Comparison of ENCODE assay signal across 11 cellular contexts in genomic region chr19:45913874-45914830, GRCh38. TPM values are rescaled to one million over a fixed set of nuclear protein-coding genes. Genes with fewer than 3 reads are reported as not detected.
DNase-seq lines count a peak whose midpoint lies in the region; ATAC-seq and TF ChIP-seq lines count a peak whose summit lies in the region.
"Had no signal": no experiment of that assay in that cellular context is flagged by ENCODE, and none has a peak within 500 bp of the region (broad histone marks: within the 10 kb centered on the region; RNA-seq: fewer than 3 reads in every experiment).

Gene NANOS2, minus strand, starts transcription at chr19:45914778. Its CDS starts 85 bp downstream, at chr19:45914693.

- H3K9me3 ChIP-seq in MG63 (no peaks in the 10 kb centered on the region), trophoblast cell (ENCODE audit: insufficient read depth, low read depth, low read length) (no peaks in the 10 kb centered on the region)
- H3K9me3 ChIP-seq: neutrophil had no signal

- no peak within 1 kb of the TSS for H2BK120ac ChIP-seq in trophoblast cell (ENCODE audit: insufficient read depth, low read length, poor library complexity)

- no CpG with 5 or more reads among the region's 44 CpGs for WGBS in trophoblast cell (ENCODE audit: extremely low coverage, insufficient coverage, insufficient read length)

- H3K27me3 ChIP-seq in MG63: peaks cover 21% of the 10 kb centered on the region
- H3K27me3 ChIP-seq in dorsolateral prefrontal cortex: peaks cover 0 to 4% (median 0%) of the 10 kb centered on the region in 45 donors
- H3K27me3 ChIP-seq in trophoblast cell (ENCODE audit: insufficient read depth, low read length): no peaks in the 10 kb centered on the region

- no peak within 1 kb of the TSS for H3K4me3 ChIP-seq in MG63
- H3K4me3 ChIP-seq in dorsolateral prefrontal cortex: no peak within 1 kb of the TSS
- no peak within 1 kb of the TSS for H3K4me3 ChIP-seq in trophoblast cell (ENCODE audit: low read depth, low read length)

- H3K9me3 Mint-ChIP-seq in activated CD4-positive, alpha-beta T cell treated with anti-CD3 and anti-CD28 coated beads for 36 hours (ENCODE audit: low read depth): no peaks in the 10 kb centered on the region
- no peaks in the 10 kb centered on the region for H3K9me3 Mint-ChIP-seq in activated T-cell treated with anti-CD3 and anti-CD28 coated beads, Interleukin-2, amount 50 U/mL, for 4 hours
- H3K9me3 Mint-ChIP-seq: T-helper 1 cell treated with Interleukin-12 subunit alpha and Interleukin-12 subunit beta and Interleukin-4 antibody, amounts not matched to agents 30 μg/mL and 1 μg/mL, for 36 hours had no signal

- no peak for ATAC-seq in activated CD4-positive, alpha-beta T cell treated with anti-CD3 and anti-CD28 coated beads for 36 hours
- ATAC-seq in HG03469 (IDR thresholded peaks at IDR 0.05; ENCODE audit: unreplicated experiment): no peak
- ATAC-seq in activated T-cell treated with anti-CD3 and anti-CD28 coated beads, Interleukin-2, amount 50 U/mL, for 4 hours: no peak

- H3K4me3 Mint-ChIP-seq in activated CD4-positive, alpha-beta T cell treated with anti-CD3 and anti-CD28 coated beads for 36 hours: no peak within 1 kb of the TSS
- no peak within 1 kb of the TSS for H3K4me3 Mint-ChIP-seq in activated T-cell treated with anti-CD3 and anti-CD28 coated beads, Interleukin-2, amount 50 U/mL, for 4 hours
- H3K4me3 Mint-ChIP-seq: T-helper 1 cell treated with Interleukin-12 subunit alpha and Interleukin-12 subunit beta and Interleukin-4 antibody, amounts not matched to agents 30 μg/mL and 1 μg/mL, for 36 hours had no signal

- H3K27ac Mint-ChIP-seq in activated CD4-positive, alpha-beta T cell treated with anti-CD3 and anti-CD28 coated beads for 36 hours: no peak within 1 kb of the TSS
- H3K27ac Mint-ChIP-seq: T-helper 1 cell treated with Interleukin-12 subunit alpha and Interleukin-12 subunit beta and Interleukin-4 antibody, amounts not matched to agents 30 μg/mL and 1 μg/mL, for 36 hours had no signal

- intact Hi-C loops in activated CD4-positive, alpha-beta T cell treated with anti-CD3 and anti-CD28 coated beads for 36 hours (cut with DNase I, micrococcal nuclease): no loop called here
- intact Hi-C loops in dorsolateral prefrontal cortex (cut with DNase I): no loop called here

- H3K18ac ChIP-seq in trophoblast cell (ENCODE audit: low read length): no peak within 1 kb of the TSS

- TF ChIP-seq CTCF in dorsolateral prefrontal cortex (IDR thresholded peaks at IDR 0.05 in 54 of 56, conservative IDR thresholded peaks at IDR 0.05 in 2 of 56; ENCODE audit: low read depth in 1 of 56, partially characterized antibody in 56 of 56): peak in 32 of 56 donors; percentile 6 to 47 (median 28)

- no peak within 1 kb of the TSS for H3K27ac ChIP-seq in dorsolateral prefrontal cortex
- no peak within 1 kb of the TSS for H3K27ac ChIP-seq in trophoblast cell (ENCODE audit: low read depth, low read length)
- H3K27ac ChIP-seq: neutrophil had no signal

- peaks cover 2% of the 10 kb centered on the region for H3K4me1 Mint-ChIP-seq in activated CD4-positive, alpha-beta T cell treated with anti-CD3 and anti-CD28 coated beads for 36 hours
- H3K4me1 Mint-ChIP-seq in activated T-cell treated with anti-CD3 and anti-CD28 coated beads, Interleukin-2, amount 50 U/mL, for 4 hours (ENCODE audit: low read depth): no peaks in the 10 kb centered on the region

- H3K4ac ChIP-seq in trophoblast cell (ENCODE audit: low read depth, low read length): no peak within 1 kb of the TSS

- DNase-seq in activated CD4-positive, alpha-beta T cell treated with anti-CD3 and anti-CD28 coated beads for 36 hours: peak; percentile 27
- DNase-seq in activated CD4-positive, alpha-beta T cell treated with anti-CD3 and anti-CD28 coated beads, Interleukin-2, amount 50 U/mL, for 4 hours: no peak
- DNase-seq in MG63: peak; percentile 48
- DNase-seq in dorsolateral prefrontal cortex: no peak
- DNase-seq in trophoblast cell: peak; percentile 27 to 63
- DNase-seq in HCEC 1CT: no peak
- DNase-seq in activated T-cell treated with anti-CD3 and anti-CD28 coated beads, Interleukin-2, amount 50 U/mL, for 4 hours: no peak

- H2AK5ac ChIP-seq in trophoblast cell (ENCODE audit: low read length): no peak within 1 kb of the TSS

- no peak within 1 kb of the TSS for H3K9ac ChIP-seq in trophoblast cell (ENCODE audit: low read length)

- no peaks in the 10 kb centered on the region for H3K79me2 ChIP-seq in trophoblast cell (ENCODE audit: control insufficient read depth, insufficient read depth, low read length, poor library complexity)

- H2BK5ac ChIP-seq in trophoblast cell (ENCODE audit: low read depth, low read length, poor library complexity): no peak within 1 kb of the TSS

- no peak within 1 kb of the TSS for H3K23ac ChIP-seq in trophoblast cell (ENCODE audit: low read length)

- no peak within 1 kb of the TSS for H4K91ac ChIP-seq in trophoblast cell (ENCODE audit: low read depth, low read length)

- no peaks in the 10 kb centered on the region for H3K36me3 Mint-ChIP-seq in activated CD4-positive, alpha-beta T cell treated with anti-CD3 and anti-CD28 coated beads for 36 hours (ENCODE audit: low read depth)
- H3K36me3 Mint-ChIP-seq in activated T-cell treated with anti-CD3 and anti-CD28 coated beads, Interleukin-2, amount 50 U/mL, for 4 hours (ENCODE audit: insufficient read depth): no peaks in the 10 kb centered on the region

- H4K8ac ChIP-seq in trophoblast cell (ENCODE audit: low read depth, low read length): no peak within 1 kb of the TSS

- CTCF ChIA-PET in activated CD4-positive, alpha-beta T cell treated with anti-CD3 and anti-CD28 coated beads for 36 hours (lab: Charles Lee): interaction anchor here (0.6 kb wide), 1 partner anchor 120 kb away, joined by 3 read pairs; no protein-coding TSS in a partner anchor

- no peak within 1 kb of the TSS for H3K4me2 ChIP-seq in trophoblast cell (ENCODE audit: low read length)

- H2AFZ ChIP-seq in trophoblast cell (ENCODE audit: insufficient read depth, low read length, poor library complexity): no peak within 1 kb of the TSS

- no peaks in the 10 kb centered on the region for H3K4me1 ChIP-seq in trophoblast cell (ENCODE audit: control insufficient read depth in 1 of 2, insufficient read depth in 2 of 2, low read length in 2 of 2)

- H3K79me1 ChIP-seq in trophoblast cell (ENCODE audit: low read length): no peaks in the 10 kb centered on the region

- H3K27me3 Mint-ChIP-seq in activated CD4-positive, alpha-beta T cell treated with anti-CD3 and anti-CD28 coated beads for 36 hours: peaks cover 19% of the 10 kb centered on the region
- H3K27me3 Mint-ChIP-seq in activated T-cell treated with anti-CD3 and anti-CD28 coated beads, Interleukin-2, amount 50 U/mL, for 4 hours (ENCODE audit: low read depth): peaks cover 27% of the 10 kb centered on the region

- no peak within 1 kb of the TSS for H3K14ac ChIP-seq in trophoblast cell (ENCODE audit: low read length)

- no peak within 1 kb of the TSS for H4K12ac ChIP-seq in trophoblast cell (ENCODE audit: low read depth, low read length)

- POLR2A ChIA-PET in activated CD4-positive, alpha-beta T cell treated with anti-CD3 and anti-CD28 coated beads for 36 hours (lab: Charles Lee): interaction anchor here (0.5 kb wide), 1 partner anchor 19 kb away, joined by 4 read pairs; no protein-coding TSS in a partner anchor

- no peak within 1 kb of the TSS for H2BK12ac ChIP-seq in trophoblast cell (ENCODE audit: low read length)

- H3K36me3 ChIP-seq in MG63: no peaks in the 10 kb centered on the region
- no peaks in the 10 kb centered on the region for H3K36me3 ChIP-seq in trophoblast cell (ENCODE audit: control insufficient read depth in 1 of 2, insufficient read depth in 2 of 2, low read length in 2 of 2)
- H3K36me3 ChIP-seq: neutrophil had no signal

RNA-seq across cellular contexts. Expression of gene NANOS2, which starts in this region (rescaled TPM):
- not detected for total RNA-seq in activated CD4-positive, alpha-beta T cell treated with anti-CD3 and anti-CD28 coated beads for 36 hours
- not detected in 2 replicates for total RNA-seq in MG63 (2014; rRNA removed; shearing (Covaris generic); ENCODE audit: low replicate concordance)
- 1 to 10 TPM in 1 of 120 experiments, under 1 TPM in 15, not detected in 104; 0.28 to 1.7 (median 0.49) TPM for total RNA-seq in dorsolateral prefrontal cortex
- polyA plus RNA-seq in trophoblast cell (2013): not detected in 2 replicates
- not detected for total RNA-seq in activated T-cell treated with anti-CD3 and anti-CD28 coated beads, Interleukin-2, amount 50 U/mL, for 4 hours
- total RNA-seq: H4 had no signal

Comparison
In these comparisons a context has a peak if more than half of its experiments do, and no peak if none do; other contexts are left out.
1. Peak in DNase-seq in activated CD4-positive, alpha-beta T cell treated with anti-CD3 and anti-CD28 coated beads for 36 hours; RNA of the gene not detected or under 1 TPM.
2. Peak in DNase-seq in MG63; RNA of the gene not detected or under 1 TPM.
3. DNase-seq: peak in trophoblast cell (2 of 2); none in activated CD4-positive, alpha-beta T cell treated with anti-CD3 and anti-CD28 coated beads, Interleukin-2, amount 50 U/mL, for 4 hours (0 of 2), dorsolateral prefrontal cortex (0 of 10), HCEC 1CT (single experiment) and activated T-cell treated with anti-CD3 and anti-CD28 coated beads, Interleukin-2, amount 50 U/mL, for 4 hours (single experiment).